8 cellular contexts compared by ENCODE assay signal in the genomic region with DNA sequence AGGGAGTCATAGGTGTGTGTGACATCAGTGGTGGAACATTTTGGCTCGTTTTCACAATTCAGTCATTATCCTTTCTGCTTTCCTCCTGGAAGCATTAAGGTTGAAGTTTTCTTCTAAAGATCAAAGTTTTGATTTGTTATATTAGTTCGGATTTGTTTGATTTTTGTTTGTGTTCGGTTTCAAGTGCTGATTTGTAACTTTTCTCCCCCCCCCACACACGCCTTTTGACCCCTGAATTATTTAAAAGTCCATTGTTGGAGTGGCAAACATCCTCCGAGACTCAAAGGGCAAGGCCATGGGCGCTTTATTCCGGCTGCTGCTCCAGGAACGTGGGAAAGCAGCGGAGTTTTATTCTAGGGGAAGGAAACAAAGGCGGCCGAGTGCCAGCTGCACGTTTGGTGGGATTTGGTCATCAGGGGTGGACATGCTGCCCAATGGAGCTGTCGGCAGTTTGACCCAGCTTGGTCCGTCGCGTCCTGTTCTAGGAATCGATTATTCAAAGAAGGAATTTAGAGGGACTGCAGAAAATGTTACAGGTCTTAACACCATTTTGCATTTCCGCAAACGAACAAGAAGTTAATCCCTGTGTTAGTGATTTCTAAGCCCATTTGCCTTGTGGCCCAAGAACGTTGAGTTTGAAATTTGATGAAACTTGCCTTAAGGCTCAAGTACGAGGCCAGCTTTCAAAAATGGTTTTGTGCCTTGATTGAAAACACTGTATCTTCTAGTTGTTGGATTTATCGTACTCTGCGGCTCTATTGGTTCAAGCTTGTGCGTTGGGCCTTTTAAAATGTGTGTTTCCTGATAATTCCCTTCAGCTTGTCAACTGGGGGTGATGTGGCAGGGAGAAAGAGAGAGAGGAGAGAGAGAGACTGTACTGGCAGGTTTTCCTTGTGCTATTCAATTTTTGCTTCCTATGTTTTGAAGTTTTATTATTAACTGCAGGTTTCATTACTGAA. TPM values are rescaled to one million over a fixed set of nuclear protein-coding genes. Genes with fewer than 3 reads are reported as not detected.
A peak's percentile ranks its signal among the peaks of the same experiment; 100 is the strongest.
DNase-seq lines count a peak whose midpoint lies in the region; ATAC-seq and TF ChIP-seq lines count a peak whose summit lies in the region.

No MANE protein-coding gene starts in this region.

- H3K27ac ChIP-seq in BLaER1 treated with 17β-estradiol and CSF1 and Interleukin-3, amounts not matched to agents 10 nM and 100 nM = peak overlapping the region; percentile 88 to 97 (median 91)
- peak overlapping the region; percentile 96 for H3K27ac ChIP-seq in cardiac muscle cell

- peaks cover 12% of the 10 kb centered on the region for H3K4me1 Mint-ChIP-seq in activated T-helper 17 cell treated with anti-CD3 and anti-CD28 coated beads, Interleukin-2, amount 50 U/mL, for 72 hours
- peaks cover 15% of the 10 kb centered on the region for H3K4me1 Mint-ChIP-seq in progenitor cell of endocrine pancreas (ENCODE audit: low read depth)

- H3K4me3 ChIP-seq in BLaER1 treated with 17β-estradiol and CSF1 and Interleukin-3, amounts not matched to agents 10 nM and 100 nM = peak overlapping the region; percentile 56 to 76 (median 68)
- H3K4me3 ChIP-seq in cardiac muscle cell = peak overlapping the region; percentile 66

- H4K20me1 ChIP-seq in BLaER1 treated with 17β-estradiol and CSF1 and Interleukin-3, amounts not matched to agents 10 nM and 100 nM = peaks cover 0 to 4% (median 0%) of the 10 kb centered on the region in 11 experiments; a peak in 2 of 22 replicates

- H3K9me3 Mint-ChIP-seq in activated T-helper 17 cell treated with anti-CD3 and anti-CD28 coated beads, Interleukin-2, amount 50 U/mL, for 72 hours = no peaks in the 10 kb centered on the region
- peaks cover 13% of the 10 kb centered on the region for H3K9me3 Mint-ChIP-seq in progenitor cell of endocrine pancreas (ENCODE audit: low read depth)

- 0 out of 22 replicates have a peak, but pooled peaks cover 0 to 5% (median 0%) of the 10 kb centered on the region in 11 experiments for H3K9me3 ChIP-seq in BLaER1 treated with 17β-estradiol and CSF1 and Interleukin-3, amounts not matched to agents 10 nM and 100 nM (replicated peaks in 1 of 11)
- no peaks in the 10 kb centered on the region for H3K9me3 ChIP-seq in cardiac muscle cell (ENCODE audit: low read depth)

- H3K4me1 ChIP-seq in BLaER1 treated with 17β-estradiol and CSF1 and Interleukin-3, amounts not matched to agents 10 nM and 100 nM = peaks cover 25 to 44% (median 32%) of the 10 kb centered on the region in 10 experiments
- no peaks in the 10 kb centered on the region for H3K4me1 ChIP-seq in cardiac muscle cell (ENCODE audit: low read depth)

- no peak for ATAC-seq in activated T-helper 17 cell treated with anti-CD3 and anti-CD28 coated beads, Interleukin-2, amount 50 U/mL, for 72 hours (replicated peaks)
- ATAC-seq in GM18511 (IDR thresholded peaks at IDR 0.05; ENCODE audit: unreplicated experiment) = no peak
- ATAC-seq in GM21515 (IDR thresholded peaks at IDR 0.05; ENCODE audit: unreplicated experiment) = no peak

- H3K27me3 Mint-ChIP-seq in activated T-helper 17 cell treated with anti-CD3 and anti-CD28 coated beads, Interleukin-2, amount 50 U/mL, for 72 hours = no peaks in the 10 kb centered on the region
- H3K27me3 Mint-ChIP-seq in progenitor cell of endocrine pancreas = no peaks in the 10 kb centered on the region

- peak overlapping the region; percentile 49 to 84 (median 75) for H3K4me2 ChIP-seq in BLaER1 treated with 17β-estradiol and CSF1 and Interleukin-3, amounts not matched to agents 10 nM and 100 nM

- no peaks in the 10 kb centered on the region for H3K36me3 ChIP-seq in BLaER1 treated with 17β-estradiol and CSF1 and Interleukin-3, amounts not matched to agents 10 nM and 100 nM
- H3K36me3 ChIP-seq in cardiac muscle cell = no peaks in the 10 kb centered on the region

- peak overlapping the region; percentile 95 for H3K4me3 Mint-ChIP-seq in activated T-helper 17 cell treated with anti-CD3 and anti-CD28 coated beads, Interleukin-2, amount 50 U/mL, for 72 hours
- peak overlapping the region; percentile 85 for H3K4me3 Mint-ChIP-seq in progenitor cell of endocrine pancreas (ENCODE audit: low read depth)

- no peak for TF ChIP-seq CTCF in cardiac muscle cell (IDR thresholded peaks at IDR 0.05; ENCODE audit: low read depth, low read length)
- TF ChIP-seq CTCF in progenitor cell of endocrine pancreas (IDR thresholded peaks at IDR 0.05; ENCODE audit: unreplicated experiment) = no peak

- peak overlapping the region; percentile 87 to 94 (median 92) for H3K9ac ChIP-seq in BLaER1 treated with 17β-estradiol and CSF1 and Interleukin-3, amounts not matched to agents 10 nM and 100 nM

- DNase-seq in HT-29 (ENCODE audit: low spot score) = peak; percentile 51
- DNase-seq in cardiac muscle cell (ENCODE audit: low read depth in 1 of 2, low spot score in 1 of 2) = peak; percentile 43 to 54
- DNase-seq in progenitor cell of endocrine pancreas (ENCODE audit: low spot score, unreplicated experiment) = peak; percentile 10
- DNase-seq in HuH-7 (ENCODE audit: low spot score) = no peak

- H3K27me3 ChIP-seq in BLaER1 treated with 17β-estradiol and CSF1 and Interleukin-3, amounts not matched to agents 10 nM and 100 nM = peaks cover 12 to 64% (median 38%) of the 10 kb centered on the region in 11 experiments; a peak in 20 of 22 replicates
- no peaks in the 10 kb centered on the region for H3K27me3 ChIP-seq in cardiac muscle cell

- peak overlapping the region; percentile 95 for H3K27ac Mint-ChIP-seq in activated T-helper 17 cell treated with anti-CD3 and anti-CD28 coated beads, Interleukin-2, amount 50 U/mL, for 72 hours
- H3K27ac Mint-ChIP-seq in progenitor cell of endocrine pancreas = peak overlapping the region; percentile 97

- peaks cover 9% of the 10 kb centered on the region for H3K36me3 Mint-ChIP-seq in activated T-helper 17 cell treated with anti-CD3 and anti-CD28 coated beads, Interleukin-2, amount 50 U/mL, for 72 hours (ENCODE audit: low read depth)
- peaks cover 2% of the 10 kb centered on the region for H3K36me3 Mint-ChIP-seq in progenitor cell of endocrine pancreas (ENCODE audit: insufficient read depth)

RNA-seq across cellular contexts. Expression of a gene that starts 0.6 kb away (rescaled TPM):
- 4.2 and 11.8 TPM in 2 replicates for total RNA-seq in HT-29 (2014; rRNA removed; shearing (Covaris generic))
- total RNA-seq in activated T-helper 17 cell treated with anti-CD3 and anti-CD28 coated beads, Interleukin-2, amount 50 U/mL, for 72 hours = 10 to 100 TPM; 10.5 to 12.2 TPM
- total RNA-seq in cardiac muscle cell (5.4 and 5.6 TPM in 2 replicates), progenitor cell of endocrine pancreas (6.0 and 6.1 TPM in 2 replicates)
- 4.4 and 4.5 TPM in 2 replicates for polyA plus RNA-seq in cardiac muscle cell
